ENCODE assay signal across 8 cellular contexts in the genomic region with DNA sequence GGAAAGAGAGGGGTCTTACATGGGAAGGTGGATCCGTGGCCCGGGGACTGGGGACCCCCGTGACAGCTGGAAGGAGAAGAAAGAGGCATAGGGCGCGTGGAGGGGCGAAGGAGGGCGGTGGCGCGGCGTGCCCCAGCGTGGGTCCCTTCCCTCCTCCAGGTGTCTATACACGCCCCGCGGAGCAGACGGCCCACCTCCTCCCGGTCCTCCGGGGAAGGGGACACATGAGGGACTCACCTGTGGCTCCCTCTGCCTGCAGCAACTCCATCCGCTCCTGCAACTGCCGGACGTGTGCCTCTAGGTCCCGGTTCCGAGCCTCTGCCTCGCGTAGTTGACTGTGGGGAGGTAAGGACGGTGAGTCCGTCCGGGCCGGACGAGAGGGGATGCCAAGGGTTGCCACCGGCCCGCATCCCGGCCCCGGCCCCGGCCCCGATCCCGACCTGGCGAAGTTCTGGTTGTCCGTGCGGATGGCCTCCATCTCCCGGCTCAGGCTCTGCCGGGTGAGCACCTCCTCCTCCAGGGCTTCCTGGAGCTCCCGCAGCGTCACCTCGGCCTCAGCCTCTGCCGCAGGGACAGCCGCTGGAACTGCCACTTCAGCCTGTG. TPM values are rescaled to one million over a fixed set of nuclear protein-coding genes. Genes with fewer than 3 reads are reported as not detected.
DNase-seq lines count a peak whose midpoint lies in the region; ATAC-seq and TF ChIP-seq lines count a peak whose summit lies in the region.

No MANE protein-coding gene starts in this region.

- H3K27me3 Mint-ChIP-seq in MCF 10A (ENCODE audit: insufficient read depth, unreplicated experiment), result no peaks in the 10 kb centered on the region
- H3K27me3 Mint-ChIP-seq in naive B cell, result peaks cover 0 to 8% (median 0%) of the 10 kb centered on the region in 3 donors

- H2AFZ ChIP-seq in mammary epithelial cell (ENCODE audit: low read depth, low read length), result no peak overlapping the region

- no peak overlapping the region for H3K27ac ChIP-seq in mammary epithelial cell (ENCODE audit: insufficient read depth, low read depth, low read length)
- H3K27ac ChIP-seq in duodenal mucosa (ENCODE audit: low read depth, low read length), result peak overlapping the region; percentile 80
- peak overlapping the region; percentile 91 for H3K27ac ChIP-seq in vagina

- H3K9me3 Mint-ChIP-seq in MCF 10A (ENCODE audit: unreplicated experiment), result no peaks in the 10 kb centered on the region
- H3K9me3 Mint-ChIP-seq in naive B cell, result no peaks in the 10 kb centered on the region

- H3K4me3 ChIP-seq in mammary epithelial cell (replicated peaks in 1 of 3; ENCODE audit: insufficient read depth in 1 of 3, low read depth in 2 of 3, low read length in 3 of 3) (no peak overlapping the region), duodenal mucosa (ENCODE audit: low read depth in 1 of 2, low read length in 2 of 2) (peak overlapping the region; percentile 73 to 74), vagina (no peak overlapping the region)

- BruUV-seq in MCF 10A (replicated peaks; lab: Mats Ljungman, UMichigan) (no TSS peak), mammary epithelial cell (replicated peaks; lab: Mats Ljungman, UMichigan) (no TSS peak)

- TF ChIP-seq POLR2A in vagina (IDR thresholded peaks at IDR 0.05), result no peak

- H3K9ac ChIP-seq in mammary epithelial cell (ENCODE audit: insufficient read depth, low read length), result no peak overlapping the region
- peak overlapping the region; percentile 83 to 96 for H3K9ac ChIP-seq in duodenal mucosa (ENCODE audit: low read depth in 1 of 2, low read length in 2 of 2)

- TF ChIP-seq CTCF in MCF 10A (IDR thresholded peaks at IDR 0.05; ENCODE audit: unreplicated experiment), result no peak
- TF ChIP-seq CTCF in mammary epithelial cell (conservative IDR thresholded peaks at IDR 0.05 in 1 of 2, IDR thresholded peaks at IDR 0.05 in 1 of 2; ENCODE audit: extremely low read depth in 1 of 2, insufficient read depth in 1 of 2, low read depth in 1 of 2, low read length in 2 of 2), result no peak
- no peak for TF ChIP-seq CTCF in vagina (IDR thresholded peaks at IDR 0.05)

- H3K4me1 Mint-ChIP-seq in MCF 10A (ENCODE audit: insufficient read depth, unreplicated experiment) (peaks cover 12% of the 10 kb centered on the region), naive B cell (peaks cover 17 to 29% (median 28%) of the 10 kb centered on the region in 3 donors)

- H3K36me3 ChIP-seq in mammary epithelial cell (ENCODE audit: insufficient read depth, low read length) (no peaks in the 10 kb centered on the region), duodenal mucosa (ENCODE audit: control insufficient read depth in 1 of 2, insufficient read depth in 2 of 2, low read length in 2 of 2) (no peaks in the 10 kb centered on the region), vagina (peaks cover 0 to 6% of the 10 kb centered on the region in 2 donors)

- in situ Hi-C loops in mammary epithelial cell (cut with MboI; ENCODE audit: low sequenced_read_pairs in 2 of 2), result loop anchor here in 1 of 2 donors (10.0 kb wide), 1 partner anchor 77 kb away; the partner anchor contains the start of genes QPCTL and SNRPD2

- H3K36me3 Mint-ChIP-seq in MCF 10A (ENCODE audit: insufficient read depth, unreplicated experiment) (peaks cover 36% of the 10 kb centered on the region), naive B cell (no peaks in the 10 kb centered on the region)

- H3K4me1 ChIP-seq in mammary epithelial cell (ENCODE audit: insufficient read depth, low read length), result peaks cover 30% of the 10 kb centered on the region
- peaks cover 19 to 33% of the 10 kb centered on the region in 2 donors for H3K4me1 ChIP-seq in duodenal mucosa (ENCODE audit: control insufficient read depth in 1 of 2, insufficient read depth in 2 of 2, low read length in 2 of 2)
- H3K4me1 ChIP-seq in vagina, result peaks cover 28% of the 10 kb centered on the region

- intact Hi-C loops in MCF 10A (cut with micrococcal nuclease) (loop anchor here (2.0 kb wide), 1 partner anchor 111 kb away; no protein-coding TSS in a partner anchor), mammary epithelial cell (cut with micrococcal nuclease) (loop anchor here (2.0 kb wide), 1 partner anchor 111 kb away; no protein-coding TSS in a partner anchor), vagina (cut with DNase I) (no loop called here)

- no peak for DNase-seq in MCF 10A (ENCODE audit: unreplicated experiment)
- DNase-seq in mammary epithelial cell, result no peak
- no peak for DNase-seq in naive B cell
- DNase-seq in vagina (ENCODE audit: extremely low spot score in 2 of 2), result no peak
- no peak for DNase-seq in NCI-H524 treated with DMSO at 0.1 percent for 48 hours (lab: John Stamatoyannopoulos, UW)

- POLR2A ChIA-PET in MCF 10A (lab: Yijun Ruan, JAX), result interaction anchor here (0.6 to 5.9 kb wide), 10 partner anchors 10 to 79 kb away, joined by 3 to 152 read pairs (median 36); partner anchors contain the start of genes DMPK, DMWD, QPCTL and SNRPD2

- H3K27me3 ChIP-seq in mammary epithelial cell (ENCODE audit: insufficient read depth, low read length) (no peaks in the 10 kb centered on the region), duodenal mucosa (ENCODE audit: control insufficient read depth in 1 of 2, insufficient read depth in 2 of 2, low read length in 2 of 2) (no peaks in the 10 kb centered on the region), vagina (no peaks in the 10 kb centered on the region)

- no peaks in the 10 kb centered on the region for H4K20me1 ChIP-seq in mammary epithelial cell (ENCODE audit: insufficient read depth, low read length)

- H3K4me2 ChIP-seq in mammary epithelial cell (ENCODE audit: insufficient read depth, low read depth, low read length), result no peak overlapping the region

- H3K4me3 Mint-ChIP-seq in MCF 10A (ENCODE audit: unreplicated experiment) (peak overlapping the region; percentile 84), naive B cell (peak overlapping the region in 7 of 8 donors; percentile 63 to 92 (median 82))

- dilution Hi-C loops in mammary epithelial cell (cut with HindIII; ENCODE audit: low sequenced_read_pairs), result no loop called here

- H3K27ac Mint-ChIP-seq in MCF 10A (ENCODE audit: low read depth, unreplicated experiment) (peak overlapping the region; percentile 82), naive B cell (no peak overlapping the region)

- WGBS in mammary epithelial cell (ENCODE audit: low coverage, missing lambda C conversion rate), result 89% methylated on average over 14 of the region's 46 CpGs

- H3K9me3 ChIP-seq in mammary epithelial cell (replicated peaks; ENCODE audit: insufficient read depth, low read length) (no peaks in the 10 kb centered on the region), duodenal mucosa (ENCODE audit: control insufficient read depth in 1 of 2, low read length in 2 of 2) (no peaks in the 10 kb centered on the region), vagina (no peaks in the 10 kb centered on the region)

- CTCF ChIA-PET in MCF 10A (lab: Yijun Ruan, JAX) (interaction anchor here (0.6 to 0.9 kb wide), 3 partner anchors 31 to 84 kb away, joined by 3 to 4 read pairs (median 3); no protein-coding TSS in a partner anchor), mammary epithelial cell (lab: Charles Lee; ENCODE audit: low non-redundant PET) (interaction anchor here (1.1 kb wide), 1 partner anchor 21 kb away, joined by 3 read pairs; the partner anchor contains the start of gene DMWD)

- no peaks in the 10 kb centered on the region for H3K79me2 ChIP-seq in mammary epithelial cell (ENCODE audit: insufficient read depth, low read length)

- ATAC-seq in naive B cell (ENCODE audit: low read depth in 2 of 2) (no peak), HG03039 (IDR thresholded peaks at IDR 0.05; ENCODE audit: unreplicated experiment) (no peak), GM18502 (IDR thresholded peaks at IDR 0.05; ENCODE audit: poor library complexity, unreplicated experiment) (no peak)

RNA-seq across cellular contexts. Expression of gene SIX5, which starts 2.4 kb away (rescaled TPM):
- total RNA-seq in MCF 10A (2022) (17.3 and 19.6 TPM in 2 replicates), mammary epithelial cell (1 to 10 TPM; 4.2 to 9.6 TPM), vagina (20.6 TPM)
- polyA plus RNA-seq in mammary epithelial cell (4.7 TPM), naive B cell (ENCODE audit: low read depth in 6 of 6) (under 1 TPM in 1 of 6 donors, not detected in 5; 0.18 TPM)
- polyA minus RNA-seq in mammary epithelial cell, result 7.1 TPM

RNA-seq across cellular contexts. Expression of gene DMPK, which starts 10.9 kb away (rescaled TPM):
- total RNA-seq in MCF 10A (2022) (40.5 and 52.4 TPM in 2 replicates), mammary epithelial cell (10 to 100 TPM; 10.0 to 43.2 TPM), vagina (29.0 TPM)
- polyA plus RNA-seq in mammary epithelial cell (9.8 TPM), naive B cell (ENCODE audit: low read depth in 6 of 6) (1 to 10 TPM in 3 of 6 donors, under 1 TPM in 2, not detected in 1; 0.31 to 2.7 (median 1.1) TPM)
- 7.1 TPM for polyA minus RNA-seq in mammary epithelial cell

RNA-seq across cellular contexts. Expression of gene DMWD, which starts 21.2 kb away (rescaled TPM):
- total RNA-seq in MCF 10A (2022), result 57.5 and 71.6 TPM in 2 replicates
- total RNA-seq in mammary epithelial cell, result 10 to 100 TPM; 40.0 to 56.7 TPM
- polyA plus RNA-seq in mammary epithelial cell, result 17.0 TPM
- polyA minus RNA-seq in mammary epithelial cell, result 8.7 TPM
- polyA plus RNA-seq in naive B cell (ENCODE audit: low read depth in 6 of 6), result 10 to 100 TPM; 13.4 to 28.1 (median 22.1) TPM
- 31.2 TPM for total RNA-seq in vagina

RNA-seq across cellular contexts. Expression of gene MEIOSIN, which starts 38.2 kb away (rescaled TPM):
- total RNA-seq in MCF 10A (2022) (not detected in 2 replicates), mammary epithelial cell (not detected), vagina (not detected)
- polyA plus RNA-seq in mammary epithelial cell (0.01 TPM), naive B cell (ENCODE audit: low read depth in 6 of 6) (not detected)
- not detected for polyA minus RNA-seq in mammary epithelial cell

RNA-seq across cellular contexts. Expression of gene FBXO46, which starts 40.7 kb away (rescaled TPM):
- total RNA-seq in MCF 10A (2022), result 13.6 and 15.0 TPM in 2 replicates
- 10 to 100 TPM in 1 of 2 donors, 1 to 10 TPM in 1; 9.5 to 19.5 TPM for total RNA-seq in mammary epithelial cell
- polyA plus RNA-seq in mammary epithelial cell, result 3.6 TPM
- 3.5 TPM for polyA minus RNA-seq in mammary epithelial cell
- polyA plus RNA-seq in naive B cell (ENCODE audit: low read depth in 6 of 6), result 10 to 100 TPM in 5 of 6 donors, 1 to 10 TPM in 1; 9.4 to 23.0 (median 13.9) TPM
- 23.8 TPM for total RNA-seq in vagina

Comparison
In these comparisons a context has a peak if more than half of its experiments do, and no peak if none do; other contexts are left out.
1. H3K4me3 ChIP-seq: peak in duodenal mucosa (2 of 2); none in mammary epithelial cell (0 of 3) and vagina (0 of 2).